ENCODE assay signal across 29 cellular contexts in genomic region chr9:111726949-111727348, GRCh38.
"Had no signal": no experiment of that assay in that cellular context is flagged by ENCODE, and none has a peak within 500 bp of the region (broad histone marks: within the 10 kb centered on the region; RNA-seq: fewer than 3 reads in every experiment).

No MANE protein-coding gene starts in this region.

- ATAC-seq: activated CD8-positive, alpha-beta T cell treated with anti-CD3 and anti-CD28 coated beads, Interleukin-2, amount 10 ng/mL, durations not matched to agents 7 days and 5 days; Right ventricle myocardium inferior; SK-N-SH treated with all-trans-retinoic acid at 6 μM for 48 hours had no signal

- H3K4me3 Mint-ChIP-seq: activated CD4-positive, alpha-beta T cell treated with anti-CD3 and anti-CD28 coated beads, Interleukin-2, amount 10 ng/mL, durations not matched to agents 7 days and 5 days; activated CD8-positive, alpha-beta T cell treated with anti-CD3 and anti-CD28 coated beads, Interleukin-2, amount 10 ng/mL, durations not matched to agents 7 days and 5 days; activated naive CD8-positive, alpha-beta T cell treated with anti-CD3 and anti-CD28 coated beads for 36 hours; activated T-cell treated with anti-CD3 and anti-CD28 coated beads, Interleukin-2, amount 50 U/mL, for 24 hours had no signal

- H3K4me1 Mint-ChIP-seq: activated CD4-positive, alpha-beta T cell treated with anti-CD3 and anti-CD28 coated beads, Interleukin-2, amount 10 ng/mL, durations not matched to agents 7 days and 5 days; activated naive CD8-positive, alpha-beta T cell treated with anti-CD3 and anti-CD28 coated beads for 36 hours had no signal

- H3K27me3 ChIP-seq: brain microvascular endothelial cell, MG63 had no signal

- H3K27me3 Mint-ChIP-seq: activated CD4-positive, alpha-beta T cell treated with anti-CD3 and anti-CD28 coated beads, Interleukin-2, amount 10 ng/mL, durations not matched to agents 7 days and 5 days; activated naive CD8-positive, alpha-beta T cell treated with anti-CD3 and anti-CD28 coated beads for 36 hours; activated T-cell treated with anti-CD3 and anti-CD28 coated beads, Interleukin-2, amount 50 U/mL, for 24 hours had no signal

- H3K27ac ChIP-seq: brain microvascular endothelial cell, WERI-Rb-1 had no signal

- H3K27ac Mint-ChIP-seq: activated CD4-positive, alpha-beta T cell treated with anti-CD3 and anti-CD28 coated beads, Interleukin-2, amount 10 ng/mL, durations not matched to agents 7 days and 5 days; activated CD8-positive, alpha-beta T cell treated with anti-CD3 and anti-CD28 coated beads, Interleukin-2, amount 10 ng/mL, durations not matched to agents 7 days and 5 days; activated naive CD8-positive, alpha-beta T cell treated with anti-CD3 and anti-CD28 coated beads for 36 hours; activated T-cell treated with anti-CD3 and anti-CD28 coated beads, Interleukin-2, amount 50 U/mL, for 24 hours had no signal

- H3K4me3 ChIP-seq: MG63 had no signal

- DNase-seq: activated CD4-positive, alpha-beta T cell treated with anti-CD3 and anti-CD28 coated beads, Interleukin-2, amount 10 ng/mL, durations not matched to agents 7 days and 5 days; activated CD4-positive, alpha-beta T cell treated with anti-CD3 and anti-CD28 coated beads, Interleukin-2, amount 50 U/mL, for 48 hours; activated CD4-positive, CD25-positive, alpha-beta regulatory T cell; activated CD8-positive, alpha-beta T cell treated with anti-CD3 and anti-CD28 coated beads, Interleukin-2, amount 10 ng/mL, durations not matched to agents 7 days and 5 days; activated effector memory CD4-positive, alpha-beta T cell treated with anti-CD3 and anti-CD28 coated beads, Interleukin-2, amount 50 U/mL, for 16 hours; activated naive CD4-positive, alpha-beta T cell; activated naive CD4-positive, alpha-beta T cell treated with anti-CD3 and anti-CD28 coated beads, Interleukin-2, amount 50 U/mL, for 16 hours; activated naive CD8-positive, alpha-beta T cell treated with anti-CD3 and anti-CD28 coated beads for 36 hours; activated T-cell treated with anti-CD3 and anti-CD28 coated beads, Interleukin-2, amount 50 U/mL, for 24 hours; amniotic stem cell; aorta; brain microvascular endothelial cell; central memory CD4-positive, alpha-beta T cell; MG63; MV-4-11; NCI-H1092; NCI-H1436 treated with DMSO at 0.1 percent for 48 hours; NCI-H1694 treated with DMSO at 0.1 percent for 48 hours; NCI-H2029; NCI-H345; NCI-H524 treated with DMSO at 0.1 percent for 48 hours; NK-92 treated with Interleukin-12 subunit alpha and Interleukin-12 subunit beta, amount 100 ng/mL, for 24 hours; RPMI8226; SIG-M5; T-helper 1 cell; T-helper 9 cell; WERI-Rb-1 had no signal

- H3K36me3 ChIP-seq: brain microvascular endothelial cell, WERI-Rb-1 had no signal
